1 cellular context compared by ENCODE assay signal in the genomic region with DNA sequence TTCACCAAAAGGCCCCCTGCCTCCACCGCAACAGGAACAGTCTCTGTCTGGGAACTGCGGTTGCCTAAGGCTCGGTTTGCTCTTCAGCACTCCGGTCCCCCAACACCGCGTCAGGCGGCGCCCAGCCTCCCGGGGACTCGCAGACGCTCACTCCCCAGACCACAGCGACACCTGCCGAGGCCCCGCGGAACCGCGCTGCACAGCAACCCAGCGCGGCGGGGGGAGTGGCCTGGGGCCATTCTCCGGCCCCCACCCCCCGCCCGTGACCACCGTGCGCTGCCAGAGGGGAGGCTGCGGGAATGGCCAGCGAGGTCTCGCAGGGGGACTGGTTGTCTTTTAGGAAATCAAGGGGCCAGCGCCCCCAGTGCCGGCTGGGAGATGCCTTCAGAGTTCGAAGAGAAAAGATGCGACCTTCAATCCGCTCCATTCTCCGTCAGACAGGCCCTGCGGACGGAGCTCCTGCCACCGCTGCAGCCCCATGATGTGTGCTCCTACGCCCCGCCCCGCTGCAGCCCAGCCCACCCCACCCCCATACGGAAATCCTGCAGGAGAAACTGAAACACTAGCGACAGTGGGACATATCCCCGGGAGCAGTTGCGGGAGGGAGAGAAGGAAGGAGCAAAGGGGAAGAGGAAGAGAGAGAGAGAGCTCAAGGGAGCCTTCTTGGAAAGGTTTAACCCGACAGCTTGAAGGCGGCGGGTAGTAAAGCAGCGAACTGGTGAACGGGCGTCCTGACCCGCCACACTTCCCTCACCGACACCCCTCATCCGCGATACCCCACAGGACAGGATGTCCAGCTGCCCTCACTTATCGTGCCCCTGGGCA.
TF ChIP-seq lines count a peak whose summit lies in the region.

No MANE protein-coding gene starts in this region.

TF ChIP-seq in HepG2, 621 proteins besides CTCF, POLR2A, EP300 and RAD21 (continued from another document and continues in another):
- TF ChIP-seq, protein P1, sequence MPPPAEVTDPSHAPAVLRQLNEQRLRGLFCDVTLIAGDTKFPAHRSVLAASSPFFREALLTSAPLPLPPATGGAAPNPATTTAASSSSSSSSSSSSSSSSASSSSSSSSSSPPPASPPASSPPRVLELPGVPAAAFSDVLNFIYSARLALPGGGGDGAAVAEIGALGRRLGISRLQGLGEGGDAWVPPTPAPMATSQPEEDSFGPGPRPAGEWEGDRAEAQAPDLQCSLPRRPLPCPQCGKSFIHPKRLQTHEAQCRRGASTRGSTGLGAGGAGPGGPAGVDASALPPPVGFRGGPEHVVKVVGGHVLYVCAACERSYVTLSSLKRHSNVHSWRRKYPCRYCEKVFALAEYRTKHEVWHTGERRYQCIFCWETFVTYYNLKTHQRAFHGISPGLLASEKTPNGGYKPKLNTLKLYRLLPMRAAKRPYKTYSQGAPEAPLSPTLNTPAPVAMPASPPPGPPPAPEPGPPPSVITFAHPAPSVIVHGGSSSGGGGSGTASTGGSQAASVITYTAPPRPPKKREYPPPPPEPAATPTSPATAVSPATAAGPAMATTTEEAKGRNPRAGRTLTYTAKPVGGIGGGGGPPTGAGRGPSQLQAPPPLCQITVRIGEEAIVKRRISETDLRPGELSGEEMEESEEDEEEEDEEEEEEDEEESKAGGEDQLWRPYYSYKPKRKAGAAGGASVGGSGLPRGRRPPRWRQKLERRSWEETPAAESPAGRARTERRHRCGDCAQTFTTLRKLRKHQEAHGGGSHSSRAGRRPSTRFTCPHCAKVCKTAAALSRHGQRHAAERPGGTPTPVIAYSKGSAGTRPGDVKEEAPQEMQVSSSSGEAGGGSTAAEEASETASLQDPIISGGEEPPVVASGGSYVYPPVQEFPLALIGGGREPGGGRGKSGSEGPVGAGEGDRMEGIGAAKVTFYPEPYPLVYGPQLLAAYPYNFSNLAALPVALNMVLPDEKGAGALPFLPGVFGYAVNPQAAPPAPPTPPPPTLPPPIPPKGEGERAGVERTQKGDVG (CRISPR knock-in tag; IDR thresholded peaks at IDR 0.05; ENCODE audit: borderline replicate concordance), result no peak
- TF ChIP-seq, protein P2, sequence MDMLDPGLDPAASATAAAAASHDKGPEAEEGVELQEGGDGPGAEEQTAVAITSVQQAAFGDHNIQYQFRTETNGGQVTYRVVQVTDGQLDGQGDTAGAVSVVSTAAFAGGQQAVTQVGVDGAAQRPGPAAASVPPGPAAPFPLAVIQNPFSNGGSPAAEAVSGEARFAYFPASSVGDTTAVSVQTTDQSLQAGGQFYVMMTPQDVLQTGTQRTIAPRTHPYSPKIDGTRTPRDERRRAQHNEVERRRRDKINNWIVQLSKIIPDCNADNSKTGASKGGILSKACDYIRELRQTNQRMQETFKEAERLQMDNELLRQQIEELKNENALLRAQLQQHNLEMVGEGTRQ (IDR thresholded peaks at IDR 0.05; ENCODE audit: low read depth, low read length), result no peak
- TF ChIP-seq, protein P2 (CRISPR knock-in tag; IDR thresholded peaks at IDR 0.05; ENCODE audit: borderline replicate concordance), result no peak
- TF ChIP-seq, protein P3, sequence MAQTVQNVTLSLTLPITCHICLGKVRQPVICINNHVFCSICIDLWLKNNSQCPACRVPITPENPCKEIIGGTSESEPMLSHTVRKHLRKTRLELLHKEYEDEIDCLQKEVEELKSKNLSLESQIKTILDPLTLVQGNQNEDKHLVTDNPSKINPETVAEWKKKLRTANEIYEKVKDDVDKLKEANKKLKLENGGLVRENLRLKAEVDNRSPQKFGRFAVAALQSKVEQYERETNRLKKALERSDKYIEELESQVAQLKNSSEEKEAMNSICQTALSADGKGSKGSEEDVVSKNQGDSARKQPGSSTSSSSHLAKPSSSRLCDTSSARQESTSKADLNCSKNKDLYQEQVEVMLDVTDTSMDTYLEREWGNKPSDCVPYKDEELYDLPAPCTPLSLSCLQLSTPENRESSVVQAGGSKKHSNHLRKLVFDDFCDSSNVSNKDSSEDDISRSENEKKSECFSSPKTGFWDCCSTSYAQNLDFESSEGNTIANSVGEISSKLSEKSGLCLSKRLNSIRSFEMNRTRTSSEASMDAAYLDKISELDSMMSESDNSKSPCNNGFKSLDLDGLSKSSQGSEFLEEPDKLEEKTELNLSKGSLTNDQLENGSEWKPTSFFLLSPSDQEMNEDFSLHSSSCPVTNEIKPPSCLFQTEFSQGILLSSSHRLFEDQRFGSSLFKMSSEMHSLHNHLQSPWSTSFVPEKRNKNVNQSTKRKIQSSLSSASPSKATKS (CRISPR knock-in tag; IDR thresholded peaks at IDR 0.05), result no peak
- TF ChIP-seq HOXA5 (CRISPR knock-in tag; IDR thresholded peaks at IDR 0.05) (no peak), DR1 (CRISPR knock-in tag; IDR thresholded peaks at IDR 0.05) (no peak), RFXAP (CRISPR knock-in tag; IDR thresholded peaks at IDR 0.05; ENCODE audit: borderline replicate concordance) (peak; percentile 67; the same call in 1 of the 2 replicates), ZNF788 (CRISPR knock-in tag; IDR thresholded peaks at IDR 0.05; ENCODE audit: borderline replicate concordance) (peak; percentile 79), XRCC5 (optimal IDR thresholded peaks at IDR 0.05; ENCODE audit: low read length) (peak; percentile 96), ZNF350 (CRISPR knock-in tag; IDR thresholded peaks at IDR 0.05; ENCODE audit: borderline replicate concordance, low read depth) (peak; percentile 67; the same call in 1 of the 2 replicates), ZNF333 (CRISPR knock-in tag; IDR thresholded peaks at IDR 0.05; ENCODE audit: borderline replicate concordance) (no peak), THAP11 (CRISPR knock-in tag; IDR thresholded peaks at IDR 0.05) (peak; percentile 17; the same call in 1 of the 2 replicates), ZNF652 (CRISPR knock-in tag; IDR thresholded peaks at IDR 0.05; ENCODE audit: borderline replicate concordance, low read depth) (no peak), NFATC3 (CRISPR knock-in tag; IDR thresholded peaks at IDR 0.05) (no peak), STAG1 (CRISPR knock-in tag; IDR thresholded peaks at IDR 0.05) (peak; percentile 75), MED1 (CRISPR knock-in tag; IDR thresholded peaks at IDR 0.05) (no peak), ZNF761 (CRISPR knock-in tag; conservative IDR thresholded peaks at IDR 0.05) (0 out of 2 replicates have a peak, but pooled peaks have one; percentile 61), ZNF547 (CRISPR knock-in tag; IDR thresholded peaks at IDR 0.05) (no peak), ZNF598 (CRISPR knock-in tag; IDR thresholded peaks at IDR 0.05; ENCODE audit: borderline replicate concordance) (no peak), PHB2 (IDR thresholded peaks at IDR 0.05; ENCODE audit: partially characterized antibody) (no peak), SMARCC2 (IDR thresholded peaks at IDR 0.05) (no peak)
- TF ChIP-seq, protein P4, sequence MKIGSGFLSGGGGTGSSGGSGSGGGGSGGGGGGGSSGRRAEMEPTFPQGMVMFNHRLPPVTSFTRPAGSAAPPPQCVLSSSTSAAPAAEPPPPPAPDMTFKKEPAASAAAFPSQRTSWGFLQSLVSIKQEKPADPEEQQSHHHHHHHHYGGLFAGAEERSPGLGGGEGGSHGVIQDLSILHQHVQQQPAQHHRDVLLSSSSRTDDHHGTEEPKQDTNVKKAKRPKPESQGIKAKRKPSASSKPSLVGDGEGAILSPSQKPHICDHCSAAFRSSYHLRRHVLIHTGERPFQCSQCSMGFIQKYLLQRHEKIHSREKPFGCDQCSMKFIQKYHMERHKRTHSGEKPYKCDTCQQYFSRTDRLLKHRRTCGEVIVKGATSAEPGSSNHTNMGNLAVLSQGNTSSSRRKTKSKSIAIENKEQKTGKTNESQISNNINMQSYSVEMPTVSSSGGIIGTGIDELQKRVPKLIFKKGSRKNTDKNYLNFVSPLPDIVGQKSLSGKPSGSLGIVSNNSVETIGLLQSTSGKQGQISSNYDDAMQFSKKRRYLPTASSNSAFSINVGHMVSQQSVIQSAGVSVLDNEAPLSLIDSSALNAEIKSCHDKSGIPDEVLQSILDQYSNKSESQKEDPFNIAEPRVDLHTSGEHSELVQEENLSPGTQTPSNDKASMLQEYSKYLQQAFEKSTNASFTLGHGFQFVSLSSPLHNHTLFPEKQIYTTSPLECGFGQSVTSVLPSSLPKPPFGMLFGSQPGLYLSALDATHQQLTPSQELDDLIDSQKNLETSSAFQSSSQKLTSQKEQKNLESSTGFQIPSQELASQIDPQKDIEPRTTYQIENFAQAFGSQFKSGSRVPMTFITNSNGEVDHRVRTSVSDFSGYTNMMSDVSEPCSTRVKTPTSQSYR (CRISPR knock-in tag; IDR thresholded peaks at IDR 0.05; ENCODE audit: borderline replicate concordance), result 0 out of 2 replicates have a peak, but pooled peaks have one; percentile 21
- TF ChIP-seq, protein P5, sequence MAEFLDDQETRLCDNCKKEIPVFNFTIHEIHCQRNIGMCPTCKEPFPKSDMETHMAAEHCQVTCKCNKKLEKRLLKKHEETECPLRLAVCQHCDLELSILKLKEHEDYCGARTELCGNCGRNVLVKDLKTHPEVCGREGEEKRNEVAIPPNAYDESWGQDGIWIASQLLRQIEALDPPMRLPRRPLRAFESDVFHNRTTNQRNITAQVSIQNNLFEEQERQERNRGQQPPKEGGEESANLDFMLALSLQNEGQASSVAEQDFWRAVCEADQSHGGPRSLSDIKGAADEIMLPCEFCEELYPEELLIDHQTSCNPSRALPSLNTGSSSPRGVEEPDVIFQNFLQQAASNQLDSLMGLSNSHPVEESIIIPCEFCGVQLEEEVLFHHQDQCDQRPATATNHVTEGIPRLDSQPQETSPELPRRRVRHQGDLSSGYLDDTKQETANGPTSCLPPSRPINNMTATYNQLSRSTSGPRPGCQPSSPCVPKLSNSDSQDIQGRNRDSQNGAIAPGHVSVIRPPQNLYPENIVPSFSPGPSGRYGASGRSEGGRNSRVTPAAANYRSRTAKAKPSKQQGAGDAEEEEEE (CRISPR knock-in tag; IDR thresholded peaks at IDR 0.05; ENCODE audit: borderline replicate concordance), result no peak
- TF ChIP-seq, protein P6, sequence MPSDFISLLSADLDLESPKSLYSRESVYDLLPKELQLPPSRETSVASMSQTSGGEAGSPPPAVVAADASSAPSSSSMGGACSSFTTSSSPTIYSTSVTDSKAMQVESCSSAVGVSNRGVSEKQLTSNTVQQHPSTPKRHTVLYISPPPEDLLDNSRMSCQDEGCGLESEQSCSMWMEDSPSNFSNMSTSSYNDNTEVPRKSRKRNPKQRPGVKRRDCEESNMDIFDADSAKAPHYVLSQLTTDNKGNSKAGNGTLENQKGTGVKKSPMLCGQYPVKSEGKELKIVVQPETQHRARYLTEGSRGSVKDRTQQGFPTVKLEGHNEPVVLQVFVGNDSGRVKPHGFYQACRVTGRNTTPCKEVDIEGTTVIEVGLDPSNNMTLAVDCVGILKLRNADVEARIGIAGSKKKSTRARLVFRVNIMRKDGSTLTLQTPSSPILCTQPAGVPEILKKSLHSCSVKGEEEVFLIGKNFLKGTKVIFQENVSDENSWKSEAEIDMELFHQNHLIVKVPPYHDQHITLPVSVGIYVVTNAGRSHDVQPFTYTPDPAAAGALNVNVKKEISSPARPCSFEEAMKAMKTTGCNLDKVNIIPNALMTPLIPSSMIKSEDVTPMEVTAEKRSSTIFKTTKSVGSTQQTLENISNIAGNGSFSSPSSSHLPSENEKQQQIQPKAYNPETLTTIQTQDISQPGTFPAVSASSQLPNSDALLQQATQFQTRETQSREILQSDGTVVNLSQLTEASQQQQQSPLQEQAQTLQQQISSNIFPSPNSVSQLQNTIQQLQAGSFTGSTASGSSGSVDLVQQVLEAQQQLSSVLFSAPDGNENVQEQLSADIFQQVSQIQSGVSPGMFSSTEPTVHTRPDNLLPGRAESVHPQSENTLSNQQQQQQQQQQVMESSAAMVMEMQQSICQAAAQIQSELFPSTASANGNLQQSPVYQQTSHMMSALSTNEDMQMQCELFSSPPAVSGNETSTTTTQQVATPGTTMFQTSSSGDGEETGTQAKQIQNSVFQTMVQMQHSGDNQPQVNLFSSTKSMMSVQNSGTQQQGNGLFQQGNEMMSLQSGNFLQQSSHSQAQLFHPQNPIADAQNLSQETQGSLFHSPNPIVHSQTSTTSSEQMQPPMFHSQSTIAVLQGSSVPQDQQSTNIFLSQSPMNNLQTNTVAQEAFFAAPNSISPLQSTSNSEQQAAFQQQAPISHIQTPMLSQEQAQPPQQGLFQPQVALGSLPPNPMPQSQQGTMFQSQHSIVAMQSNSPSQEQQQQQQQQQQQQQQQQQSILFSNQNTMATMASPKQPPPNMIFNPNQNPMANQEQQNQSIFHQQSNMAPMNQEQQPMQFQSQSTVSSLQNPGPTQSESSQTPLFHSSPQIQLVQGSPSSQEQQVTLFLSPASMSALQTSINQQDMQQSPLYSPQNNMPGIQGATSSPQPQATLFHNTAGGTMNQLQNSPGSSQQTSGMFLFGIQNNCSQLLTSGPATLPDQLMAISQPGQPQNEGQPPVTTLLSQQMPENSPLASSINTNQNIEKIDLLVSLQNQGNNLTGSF (CRISPR knock-in tag; IDR thresholded peaks at IDR 0.05), result no peak
- TF ChIP-seq, protein P7, sequence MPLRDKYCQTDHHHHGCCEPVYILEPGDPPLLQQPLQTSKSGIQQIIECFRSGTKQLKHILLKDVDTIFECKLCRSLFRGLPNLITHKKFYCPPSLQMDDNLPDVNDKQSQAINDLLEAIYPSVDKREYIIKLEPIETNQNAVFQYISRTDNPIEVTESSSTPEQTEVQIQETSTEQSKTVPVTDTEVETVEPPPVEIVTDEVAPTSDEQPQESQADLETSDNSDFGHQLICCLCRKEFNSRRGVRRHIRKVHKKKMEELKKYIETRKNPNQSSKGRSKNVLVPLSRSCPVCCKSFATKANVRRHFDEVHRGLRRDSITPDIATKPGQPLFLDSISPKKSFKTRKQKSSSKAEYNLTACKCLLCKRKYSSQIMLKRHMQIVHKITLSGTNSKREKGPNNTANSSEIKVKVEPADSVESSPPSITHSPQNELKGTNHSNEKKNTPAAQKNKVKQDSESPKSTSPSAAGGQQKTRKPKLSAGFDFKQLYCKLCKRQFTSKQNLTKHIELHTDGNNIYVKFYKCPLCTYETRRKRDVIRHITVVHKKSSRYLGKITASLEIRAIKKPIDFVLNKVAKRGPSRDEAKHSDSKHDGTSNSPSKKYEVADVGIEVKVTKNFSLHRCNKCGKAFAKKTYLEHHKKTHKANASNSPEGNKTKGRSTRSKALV (CRISPR knock-in tag; IDR thresholded peaks at IDR 0.05), result 0 out of 2 replicates have a peak, but pooled peaks have one; percentile 42
- TF ChIP-seq, protein P8, sequence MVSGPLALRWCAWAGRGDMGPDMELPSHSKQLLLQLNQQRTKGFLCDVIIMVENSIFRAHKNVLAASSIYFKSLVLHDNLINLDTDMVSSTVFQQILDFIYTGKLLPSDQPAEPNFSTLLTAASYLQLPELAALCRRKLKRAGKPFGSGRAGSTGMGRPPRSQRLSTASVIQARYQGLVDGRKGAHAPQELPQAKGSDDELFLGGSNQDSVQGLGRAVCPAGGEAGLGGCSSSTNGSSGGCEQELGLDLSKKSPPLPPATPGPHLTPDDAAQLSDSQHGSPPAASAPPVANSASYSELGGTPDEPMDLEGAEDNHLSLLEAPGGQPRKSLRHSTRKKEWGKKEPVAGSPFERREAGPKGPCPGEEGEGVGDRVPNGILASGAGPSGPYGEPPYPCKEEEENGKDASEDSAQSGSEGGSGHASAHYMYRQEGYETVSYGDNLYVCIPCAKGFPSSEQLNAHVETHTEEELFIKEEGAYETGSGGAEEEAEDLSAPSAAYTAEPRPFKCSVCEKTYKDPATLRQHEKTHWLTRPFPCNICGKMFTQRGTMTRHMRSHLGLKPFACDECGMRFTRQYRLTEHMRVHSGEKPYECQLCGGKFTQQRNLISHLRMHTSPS (CRISPR knock-in tag; IDR thresholded peaks at IDR 0.05; ENCODE audit: low read depth), result no peak
